1 cellular context compared by ENCODE assay signal in genomic region chr5:73189816-73190451, GRCh38.
A peak's percentile ranks its signal among the peaks of the same experiment; 100 is the strongest.
TF ChIP-seq lines count a peak whose summit lies in the region.

No MANE protein-coding gene starts in this region.

TF ChIP-seq in HepG2, 621 proteins besides CTCF, POLR2A, EP300 and RAD21 (continued from another document):
- TF ChIP-seq ATF4 (CRISPR knock-in tag; IDR thresholded peaks at IDR 0.05), result peak in 1 of 2 experiments; percentile 79; a peak in 2 of 4 replicates
- TF ChIP-seq CEBPG (CRISPR knock-in tag; IDR thresholded peaks at IDR 0.05), result 0 out of 2 replicates have a peak, but pooled peaks have one; percentile 21
